In the genomic region with DNA sequence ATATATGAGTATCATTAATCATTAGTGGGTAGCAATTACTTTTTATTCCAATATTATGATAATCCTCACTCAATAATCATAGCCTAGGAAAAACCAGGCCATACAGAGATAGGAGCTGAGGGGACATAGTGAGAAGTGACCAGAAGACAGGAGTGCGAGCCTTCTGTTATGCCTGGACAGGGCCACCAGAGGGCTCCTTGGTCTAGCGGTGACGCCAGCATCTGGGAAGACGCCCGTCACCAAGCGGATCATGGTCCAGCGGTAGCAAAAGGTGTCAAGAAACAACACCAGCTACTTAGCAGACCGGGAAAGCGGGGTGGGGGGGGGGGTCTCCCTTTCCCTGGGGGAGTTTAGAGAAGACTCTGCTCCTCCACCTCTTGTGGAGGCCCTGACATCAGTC, we compare ENCODE assay signal across 6 cellular contexts. TPM values are rescaled to one million over a fixed set of nuclear protein-coding genes. Genes with fewer than 3 reads are reported as not detected.
A peak's percentile ranks its signal among the peaks of the same experiment; 100 is the strongest.
DNase-seq lines count a peak whose midpoint lies in the region; FAIRE-seq and TF ChIP-seq lines count a peak whose summit lies in the region.
"Not testable (repeated sequence)": the region's sequence is repeated elsewhere in the genome, so short reads cannot be mapped to it uniquely, and the experiment has no call there.

No MANE protein-coding gene starts in this region.

- H3K27me3 Mint-ChIP-seq in mesothelial cell of epicardium (ENCODE audit: low read depth): peaks cover 20% of the 10 kb centered on the region

- peak; percentile 34 for FAIRE-seq in G401.6 (lab: Jason Lieb, UNC)

- DNase-seq in NCI-H82 (lab: John Stamatoyannopoulos, UW): peak; percentile 12
- DNase-seq in activated naive CD4-positive, alpha-beta T cell treated with Interleukin-2 at 50 U/mL for 16 hours: peak; percentile 36
- not testable (repeated sequence) for DNase-seq in esophagus squamous epithelium (lab: John Stamatoyannopoulos, UW)
- DNase-seq in mesothelial cell of epicardium (ENCODE audit: low spot score in 2 of 2, unreplicated experiment in 2 of 2): peak in 1 of 2 experiments; percentile 47
- peak in 1 of 2 donors; percentile 56 for DNase-seq in tibial artery

- intact Hi-C loops in esophagus squamous epithelium (cut with DNase I); tibial artery (cut with DNase I; ENCODE audit: low total_unique reads): not testable (repeated sequence)

- not testable (repeated sequence) for H3K36me3 Mint-ChIP-seq in mesothelial cell of epicardium

- not testable (repeated sequence) for H3K9me3 Mint-ChIP-seq in mesothelial cell of epicardium

- H3K27ac Mint-ChIP-seq in mesothelial cell of epicardium: not testable (repeated sequence)

- not testable (repeated sequence) for TF ChIP-seq POLR2A in esophagus squamous epithelium (IDR thresholded peaks at IDR 0.05)

- not testable (repeated sequence) for H3K27me3 ChIP-seq in esophagus squamous epithelium, tibial artery

- H3K27ac ChIP-seq in esophagus squamous epithelium, tibial artery: not testable (repeated sequence)

- H3K4me3 ChIP-seq in esophagus squamous epithelium, tibial artery: not testable (repeated sequence)

- H3K9me3 ChIP-seq in esophagus squamous epithelium, tibial artery: not testable (repeated sequence)

- not testable (repeated sequence) for H3K4me1 Mint-ChIP-seq in mesothelial cell of epicardium

- TF ChIP-seq CTCF in esophagus squamous epithelium (IDR thresholded peaks at IDR 0.05): peak; percentile 35 to 78 (median 60)
- TF ChIP-seq CTCF in mesothelial cell of epicardium (IDR thresholded peaks at IDR 0.05; ENCODE audit: unreplicated experiment): peak; percentile 42
- peak; percentile 58 to 73 for TF ChIP-seq CTCF in tibial artery (IDR thresholded peaks at IDR 0.05)

- H3K4me3 Mint-ChIP-seq in mesothelial cell of epicardium: not testable (repeated sequence)

- 1 to 7% methylated on average over 6 to 9 of the region's 9 CpGs for WGBS in esophagus squamous epithelium, 2 donors

- H3K4me1 ChIP-seq in esophagus squamous epithelium (peaks cover 0 to 46% (median 12%) of the 10 kb centered on the region in 3 donors), tibial artery (peaks cover 0 to 14% (median 10%) of the 10 kb centered on the region in 4 donors)

- not testable (repeated sequence) for H3K36me3 ChIP-seq in esophagus squamous epithelium, tibial artery

RNA-seq across cellular contexts. Expression of gene ADCY4, which starts 7.0 kb away (rescaled TPM):
- total RNA-seq in esophagus squamous epithelium (10 to 100 TPM in 2 of 4 donors, 1 to 10 TPM in 2; 3.1 to 23.1 (median 11.7) TPM), mesothelial cell of epicardium (2.8 to 3.4 TPM (median 3.4 TPM) in 3 replicates)

RNA-seq across cellular contexts. Expression of gene RIPK3, which starts 11.9 kb away (rescaled TPM):
- 10 to 100 TPM; 10.3 to 21.4 (median 12.7) TPM for total RNA-seq in esophagus squamous epithelium
- 1.9 to 2.2 TPM (median 2.0 TPM) in 3 replicates for total RNA-seq in mesothelial cell of epicardium

RNA-seq across cellular contexts. Expression of gene LTB4R, which starts 16.6 kb away (rescaled TPM):
- total RNA-seq in esophagus squamous epithelium (10 to 100 TPM; 47.9 to 99.9 (median 85.4) TPM), mesothelial cell of epicardium (10.7 to 11.8 TPM (median 11.1 TPM) in 3 replicates)

RNA-seq across cellular contexts. Expression of gene LTB4R2, which starts 18.0 kb away (rescaled TPM):
- total RNA-seq in esophagus squamous epithelium: 100 to 1,000 TPM in 3 of 4 donors, 10 to 100 TPM in 1; 66.0 to 169 (median 123) TPM
- total RNA-seq in mesothelial cell of epicardium: 13.0 to 14.9 TPM (median 14.8 TPM) in 3 replicates

RNA-seq across cellular contexts. Expression of gene CIDEB, which starts 20.1 kb away (rescaled TPM):
- total RNA-seq in esophagus squamous epithelium: 10 to 100 TPM; 18.3 to 41.4 (median 30.4) TPM
- not detected in 3 replicates for total RNA-seq in mesothelial cell of epicardium
